Comparison of ENCODE assay signal across 2 cellular contexts in the genomic region with DNA sequence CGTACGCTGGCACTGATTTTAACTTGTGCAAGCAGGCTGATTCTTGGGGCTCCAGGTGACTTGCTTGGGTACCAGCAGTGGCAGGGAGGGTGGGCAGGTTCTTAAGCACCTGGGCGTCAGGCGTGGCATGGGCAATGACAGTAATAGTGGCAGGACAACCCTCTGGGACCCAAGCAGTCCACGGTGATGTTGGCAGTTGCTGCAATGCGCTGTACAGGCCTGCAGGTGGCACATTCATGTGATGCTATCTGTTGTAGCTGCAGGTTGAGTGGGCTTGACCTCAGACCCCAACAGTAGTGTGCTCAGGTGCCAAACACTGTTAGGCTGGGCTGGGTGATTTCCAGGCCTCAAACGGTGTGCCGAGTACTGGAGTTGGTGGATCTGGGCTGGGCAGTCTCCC.
TF ChIP-seq lines count a peak whose summit lies in the region.

No MANE protein-coding gene starts in this region.

TF ChIP-seq in liver, 16 proteins besides CTCF, POLR2A, EP300 and RAD21:
- no peak for TF ChIP-seq JUND (IDR thresholded peaks at IDR 0.05)
- TF ChIP-seq SP1 (IDR thresholded peaks at IDR 0.05) = no peak
- no peak for TF ChIP-seq FOXA2 (IDR thresholded peaks at IDR 0.05)
- TF ChIP-seq NR2F2 (IDR thresholded peaks at IDR 0.05) = no peak
- TF ChIP-seq GABPA (IDR thresholded peaks at IDR 0.05 in 1 of 2, conservative IDR thresholded peaks at IDR 0.05 in 1 of 2) = no peak
- no peak for TF ChIP-seq EGR1 (IDR thresholded peaks at IDR 0.05; ENCODE audit: low read depth in 2 of 2)
- no peak for TF ChIP-seq HNF4G (IDR thresholded peaks at IDR 0.05)
- TF ChIP-seq, protein P1, sequence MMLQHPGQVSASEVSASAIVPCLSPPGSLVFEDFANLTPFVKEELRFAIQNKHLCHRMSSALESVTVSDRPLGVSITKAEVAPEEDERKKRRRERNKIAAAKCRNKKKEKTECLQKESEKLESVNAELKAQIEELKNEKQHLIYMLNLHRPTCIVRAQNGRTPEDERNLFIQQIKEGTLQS (IDR thresholded peaks at IDR 0.05) = no peak

TF ChIP-seq in HepG2, 621 proteins besides CTCF, POLR2A, EP300 and RAD21:
- TF ChIP-seq ZNF101 (CRISPR knock-in tag; IDR thresholded peaks at IDR 0.05; ENCODE audit: borderline replicate concordance, low read depth) (no peak), GPN1 (CRISPR knock-in tag; IDR thresholded peaks at IDR 0.05; ENCODE audit: borderline replicate concordance) (no peak), TSC22D2 (CRISPR knock-in tag; IDR thresholded peaks at IDR 0.05; ENCODE audit: borderline replicate concordance) (no peak), MIXL1 (CRISPR knock-in tag; IDR thresholded peaks at IDR 0.05) (no peak), ZNF292 (CRISPR knock-in tag; IDR thresholded peaks at IDR 0.05; ENCODE audit: borderline replicate concordance, low read depth) (no peak), SOX6 (IDR thresholded peaks at IDR 0.05) (no peak), SOX6 (CRISPR knock-in tag; IDR thresholded peaks at IDR 0.05) (no peak), ZNF460 (CRISPR knock-in tag; IDR thresholded peaks at IDR 0.05; ENCODE audit: borderline replicate concordance) (no peak), ZFAT (CRISPR knock-in tag; conservative IDR thresholded peaks at IDR 0.05) (no peak), KLF6 (CRISPR knock-in tag; IDR thresholded peaks at IDR 0.05) (no peak), ZNF484 (CRISPR knock-in tag; IDR thresholded peaks at IDR 0.05; ENCODE audit: borderline replicate concordance, low read depth) (no peak), ZC3H4 (CRISPR knock-in tag; IDR thresholded peaks at IDR 0.05; ENCODE audit: borderline replicate concordance) (no peak), TBX3 (IDR thresholded peaks at IDR 0.05; ENCODE audit: borderline replicate concordance) (no peak), ZNF180 (CRISPR knock-in tag; IDR thresholded peaks at IDR 0.05; ENCODE audit: borderline replicate concordance, low read depth) (no peak), ZNF318 (CRISPR knock-in tag; IDR thresholded peaks at IDR 0.05) (no peak), ZSCAN31 (CRISPR knock-in tag; IDR thresholded peaks at IDR 0.05; ENCODE audit: low read depth) (no peak), NFATC3 (CRISPR knock-in tag; IDR thresholded peaks at IDR 0.05) (no peak), FOXJ3 (CRISPR knock-in tag; IDR thresholded peaks at IDR 0.05; ENCODE audit: borderline replicate concordance) (no peak)
- TF ChIP-seq, protein P2, sequence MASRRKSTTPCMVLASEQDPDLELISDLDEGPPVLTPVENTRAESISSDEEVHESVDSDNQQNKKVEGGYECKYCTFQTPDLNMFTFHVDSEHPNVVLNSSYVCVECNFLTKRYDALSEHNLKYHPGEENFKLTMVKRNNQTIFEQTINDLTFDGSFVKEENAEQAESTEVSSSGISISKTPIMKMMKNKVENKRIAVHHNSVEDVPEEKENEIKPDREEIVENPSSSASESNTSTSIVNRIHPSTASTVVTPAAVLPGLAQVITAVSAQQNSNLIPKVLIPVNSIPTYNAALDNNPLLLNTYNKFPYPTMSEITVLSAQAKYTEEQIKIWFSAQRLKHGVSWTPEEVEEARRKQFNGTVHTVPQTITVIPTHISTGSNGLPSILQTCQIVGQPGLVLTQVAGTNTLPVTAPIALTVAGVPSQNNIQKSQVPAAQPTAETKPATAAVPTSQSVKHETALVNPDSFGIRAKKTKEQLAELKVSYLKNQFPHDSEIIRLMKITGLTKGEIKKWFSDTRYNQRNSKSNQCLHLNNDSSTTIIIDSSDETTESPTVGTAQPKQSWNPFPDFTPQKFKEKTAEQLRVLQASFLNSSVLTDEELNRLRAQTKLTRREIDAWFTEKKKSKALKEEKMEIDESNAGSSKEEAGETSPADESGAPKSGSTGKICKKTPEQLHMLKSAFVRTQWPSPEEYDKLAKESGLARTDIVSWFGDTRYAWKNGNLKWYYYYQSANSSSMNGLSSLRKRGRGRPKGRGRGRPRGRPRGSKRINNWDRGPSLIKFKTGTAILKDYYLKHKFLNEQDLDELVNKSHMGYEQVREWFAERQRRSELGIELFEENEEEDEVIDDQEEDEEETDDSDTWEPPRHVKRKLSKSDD (CRISPR knock-in tag; IDR thresholded peaks at IDR 0.05; ENCODE audit: low read depth) = no peak
- TF ChIP-seq, protein P3, sequence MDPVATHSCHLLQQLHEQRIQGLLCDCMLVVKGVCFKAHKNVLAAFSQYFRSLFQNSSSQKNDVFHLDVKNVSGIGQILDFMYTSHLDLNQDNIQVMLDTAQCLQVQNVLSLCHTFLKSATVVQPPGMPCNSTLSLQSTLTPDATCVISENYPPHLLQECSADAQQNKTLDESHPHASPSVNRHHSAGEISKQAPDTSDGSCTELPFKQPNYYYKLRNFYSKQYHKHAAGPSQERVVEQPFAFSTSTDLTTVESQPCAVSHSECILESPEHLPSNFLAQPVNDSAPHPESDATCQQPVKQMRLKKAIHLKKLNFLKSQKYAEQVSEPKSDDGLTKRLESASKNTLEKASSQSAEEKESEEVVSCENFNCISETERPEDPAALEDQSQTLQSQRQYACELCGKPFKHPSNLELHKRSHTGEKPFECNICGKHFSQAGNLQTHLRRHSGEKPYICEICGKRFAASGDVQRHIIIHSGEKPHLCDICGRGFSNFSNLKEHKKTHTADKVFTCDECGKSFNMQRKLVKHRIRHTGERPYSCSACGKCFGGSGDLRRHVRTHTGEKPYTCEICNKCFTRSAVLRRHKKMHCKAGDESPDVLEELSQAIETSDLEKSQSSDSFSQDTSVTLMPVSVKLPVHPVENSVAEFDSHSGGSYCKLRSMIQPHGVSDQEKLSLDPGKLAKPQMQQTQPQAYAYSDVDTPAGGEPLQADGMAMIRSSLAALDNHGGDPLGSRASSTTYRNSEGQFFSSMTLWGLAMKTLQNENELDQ (CRISPR knock-in tag; IDR thresholded peaks at IDR 0.05; ENCODE audit: borderline replicate concordance) = no peak
